8 cellular contexts compared by ENCODE assay signal in genomic region chr14:52950410-52950897, GRCh38. TPM values are rescaled to one million over a fixed set of nuclear protein-coding genes. Genes with fewer than 3 reads are reported as not detected.
DNase-seq lines count a peak whose midpoint lies in the region; ATAC-seq, FAIRE-seq and TF ChIP-seq lines count a peak whose summit lies in the region.

No MANE protein-coding gene starts in this region.

- H3K4me1 Mint-ChIP-seq in naive B cell: peaks cover 19 to 26% (median 24%) of the 10 kb centered on the region in 3 donors

- peaks cover 3% of the 10 kb centered on the region for H3K36me3 ChIP-seq in BJ (ENCODE audit: control insufficient read depth, insufficient read depth, low read length)

- no peaks in the 10 kb centered on the region for H3K9me3 Mint-ChIP-seq in naive B cell

- DNase-seq in BJ (ENCODE audit: low read depth) (no peak), GM20000 (ENCODE audit: low spot score) (peak; percentile 62), NCI-H1694 treated with DMSO at 0.1 percent for 48 hours (lab: John Stamatoyannopoulos, UW) (peak; percentile 51), fibroblast of mammary gland (ENCODE audit: low read depth) (peak; percentile 44), naive B cell (peak; percentile 6), urothelium cell line (ENCODE audit: low spot score) (peak; percentile 70)
- DNase-seq in activated T-cell treated with anti-CD3 and anti-CD28 coated beads, Interleukin-2, amount 50 U/mL, for 48 hours: peak; percentile 35 to 42

- peaks cover 45 to 68% (median 65%) of the 10 kb centered on the region in 3 donors for H3K27me3 Mint-ChIP-seq in naive B cell

- H3K4me3 ChIP-seq in BJ (ENCODE audit: low read depth, low read length) (peak overlapping the region; percentile 85), fibroblast of mammary gland (ENCODE audit: control insufficient read depth, low read depth, low read length) (peak overlapping the region; percentile 97)

- peak overlapping the region in 2 of 6 donors; percentile 55 to 63 for H3K27ac Mint-ChIP-seq in naive B cell

- no peaks in the 10 kb centered on the region for H3K27me3 ChIP-seq in BJ (ENCODE audit: control insufficient read depth, insufficient read depth, low read length)

- no peaks in the 10 kb centered on the region for H3K36me3 Mint-ChIP-seq in naive B cell

- ATAC-seq in naive B cell (ENCODE audit: low read depth in 2 of 2) (peak; percentile 43 to 63), HG02840 (IDR thresholded peaks at IDR 0.05; ENCODE audit: low FRiP score, unreplicated experiment) (no peak)

- FAIRE-seq in urothelium cell line (lab: Jason Lieb, UNC): peak; percentile 81

- CTCF ChIA-PET in BJ (lab: Yijun Ruan, JAX): interaction anchor here (0.5 to 1.9 kb wide), 3 partner anchors 62 to 104 kb away, joined by 4 to 6 read pairs (median 5); no protein-coding TSS in a partner anchor

- peak overlapping the region; percentile 70 to 91 (median 86) for H3K4me3 Mint-ChIP-seq in naive B cell

- POLR2A ChIA-PET in BJ (lab: Charles Lee): interaction anchor here (0.7 kb wide), 1 partner anchor 202 kb away, joined by 9 read pairs; no protein-coding TSS in a partner anchor

- TF ChIP-seq CTCF in BJ (IDR thresholded peaks at IDR 0.05; ENCODE audit: insufficient read depth, low read depth, low read length): no peak
- no peak for TF ChIP-seq CTCF in GM20000 (IDR thresholded peaks at IDR 0.05; ENCODE audit: extremely low read depth, missing control alignments)
- TF ChIP-seq CTCF in fibroblast of mammary gland (conservative IDR thresholded peaks at IDR 0.05; ENCODE audit: control insufficient read depth, insufficient read depth, low read depth, low read length): no peak

RNA-seq across cellular contexts. Expression of gene FERMT2, which starts 0.4 kb away (rescaled TPM):
- polyA plus RNA-seq in BJ (2011; rRNA removed): 275 and 393 TPM in 2 replicates
- polyA minus RNA-seq in BJ (2011; rRNA and poly(A)+ RNA removed): 102 and 103 TPM in 2 replicates
- polyA plus RNA-seq in naive B cell (ENCODE audit: low read depth in 6 of 6): not detected

Comparison
In these comparisons a context has a peak if more than half of its experiments do, and no peak if none do; other contexts are left out.
1. RNA of gene FERMT2, which starts 0.4 kb away (polyA plus RNA-seq): 275 to 393 TPM in BJ; not detected in naive B cell; every median in the first group is over 100 times any median in the second.